ENCODE assay signal across 19 cellular contexts in the genomic region with DNA sequence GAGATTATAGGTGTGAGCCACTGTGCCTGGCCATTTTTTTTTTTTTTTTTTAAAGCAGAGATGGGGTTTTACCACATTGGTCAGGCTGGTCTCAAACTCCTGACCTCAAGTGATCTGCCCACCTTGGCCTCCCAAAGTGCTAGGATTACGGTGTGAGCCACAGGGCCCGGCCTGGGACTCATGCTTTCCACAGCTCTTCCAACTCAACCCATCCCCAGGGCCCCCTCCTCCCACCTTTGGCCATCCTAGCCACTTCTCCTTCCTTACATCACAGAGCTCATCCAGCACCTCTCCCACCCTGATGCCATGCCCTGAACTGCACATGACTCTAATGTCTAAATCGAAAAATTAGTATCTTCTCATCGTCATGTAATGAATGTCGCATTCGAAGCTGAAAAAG. TPM values are rescaled to one million over a fixed set of nuclear protein-coding genes. Genes with fewer than 3 reads are reported as not detected.
"Had no signal": no experiment of that assay in that cellular context is flagged by ENCODE, and none has a peak within 500 bp of the region (broad histone marks: within the 10 kb centered on the region; RNA-seq: fewer than 3 reads in every experiment).

No MANE protein-coding gene starts in this region.

- H3K4me1 Mint-ChIP-seq: activated T-helper 17 cell treated with anti-CD3 and anti-CD28 coated beads, Interleukin-2, amount 50 U/mL, for 72 hours had no signal

- DNase-seq: activated B cell treated with CpG ODN at 0.5 μM for 24 hours; activated CD4-positive, alpha-beta T cell treated with anti-CD3 and anti-CD28 coated beads, Interleukin-2, amount 10 ng/mL, durations not matched to agents 7 days and 5 days; activated naive CD4-positive, alpha-beta T cell treated with anti-CD3 and anti-CD28 coated beads for 36 hours; amniotic stem cell; colonic mucosa; erythroblast; heart right ventricle; kidney glomerular epithelial cell; left ventricle myocardium inferior; stimulated activated CD4-positive, alpha-beta T cell treated with anti-CD3 and anti-CD28 coated beads, Interleukin-2, amount 100 ng/mL, for 24 hours; stomach; trophoblast cell had no signal

- H3K4me3 ChIP-seq: colonic mucosa, heart right ventricle, left ventricle myocardium inferior, SK-N-MC, stomach had no signal

- H3K27ac ChIP-seq: colonic mucosa, left ventricle myocardium inferior, SK-N-MC, stomach had no signal

- H3K27me3 Mint-ChIP-seq: activated B cell treated with CpG ODN at 0.5 μM for 24 hours; activated CD4-positive, alpha-beta T cell treated with anti-CD3 and anti-CD28 coated beads, Interleukin-2, amount 10 ng/mL, durations not matched to agents 7 days and 5 days; activated T-helper 17 cell treated with anti-CD3 and anti-CD28 coated beads, Interleukin-2, amount 50 U/mL, for 72 hours; progenitor cell of endocrine pancreas had no signal

- H3K27ac Mint-ChIP-seq: activated B cell treated with CpG ODN at 0.5 μM for 24 hours; activated CD4-positive, alpha-beta T cell treated with anti-CD3 and anti-CD28 coated beads, Interleukin-2, amount 10 ng/mL, durations not matched to agents 7 days and 5 days; activated naive CD4-positive, alpha-beta T cell treated with anti-CD3 and anti-CD28 coated beads for 36 hours; activated T-helper 17 cell treated with anti-CD3 and anti-CD28 coated beads, Interleukin-2, amount 50 U/mL, for 72 hours; progenitor cell of endocrine pancreas; T-helper 2 cell treated with Interferon-gamma antibody and Interleukin-4, amounts not matched to agents 5 μg/mL and 100 μg/mL, for 36 hours had no signal

- H3K4me3 Mint-ChIP-seq: activated B cell treated with CpG ODN at 0.5 μM for 24 hours; activated CD4-positive, alpha-beta T cell treated with anti-CD3 and anti-CD28 coated beads, Interleukin-2, amount 10 ng/mL, durations not matched to agents 7 days and 5 days; activated naive CD4-positive, alpha-beta T cell treated with anti-CD3 and anti-CD28 coated beads for 36 hours; activated T-helper 17 cell treated with anti-CD3 and anti-CD28 coated beads, Interleukin-2, amount 50 U/mL, for 72 hours; T-helper 2 cell treated with Interferon-gamma antibody and Interleukin-4, amounts not matched to agents 5 μg/mL and 100 μg/mL, for 36 hours had no signal

- H3K9me3 Mint-ChIP-seq: activated B cell treated with CpG ODN at 0.5 μM for 24 hours; activated CD4-positive, alpha-beta T cell treated with anti-CD3 and anti-CD28 coated beads, Interleukin-2, amount 10 ng/mL, durations not matched to agents 7 days and 5 days; activated naive CD4-positive, alpha-beta T cell treated with anti-CD3 and anti-CD28 coated beads for 36 hours; activated T-helper 17 cell treated with anti-CD3 and anti-CD28 coated beads, Interleukin-2, amount 50 U/mL, for 72 hours; T-helper 2 cell treated with Interferon-gamma antibody and Interleukin-4, amounts not matched to agents 5 μg/mL and 100 μg/mL, for 36 hours had no signal

- ATAC-seq: activated T-helper 17 cell treated with anti-CD3 and anti-CD28 coated beads, Interleukin-2, amount 50 U/mL, for 72 hours had no signal

- H3K9me3 ChIP-seq: colonic mucosa, heart right ventricle, left ventricle myocardium inferior, stomach had no signal

- H3K27me3 ChIP-seq: colonic mucosa, heart right ventricle, stomach had no signal

- H3K4me1 ChIP-seq: colonic mucosa had no signal

RNA-seq across cellular contexts. Expression of gene TDRD9, which starts 12.6 kb away (rescaled TPM):
- total RNA-seq: progenitor cell of endocrine pancreas had no signal

RNA-seq across cellular contexts. Expression of gene RD3L, which starts 26.7 kb away (rescaled TPM):
- total RNA-seq: activated B cell treated with CpG ODN at 0.5 μM for 24 hours; activated CD4-positive, alpha-beta T cell treated with anti-CD3 and anti-CD28 coated beads, Interleukin-2, amount 10 ng/mL, durations not matched to agents 7 days and 5 days; activated CD8-positive, alpha-beta memory T cell treated with anti-CD3 and anti-CD28 coated beads for 36 hours; activated naive CD4-positive, alpha-beta T cell treated with anti-CD3 and anti-CD28 coated beads for 36 hours; activated T-helper 17 cell treated with anti-CD3 and anti-CD28 coated beads, Interleukin-2, amount 50 U/mL, for 72 hours; colonic mucosa; omental fat pad; progenitor cell of endocrine pancreas; stomach; temporal lobe had no signal
